8 cellular contexts compared by ENCODE assay signal in genomic region chr19:53867225-53868090, GRCh38. TPM values are rescaled to one million over a fixed set of nuclear protein-coding genes. Genes with fewer than 3 reads are reported as not detected.
A peak's percentile ranks its signal among the peaks of the same experiment; 100 is the strongest.
DNase-seq lines count a peak whose midpoint lies in the region; ATAC-seq and TF ChIP-seq lines count a peak whose summit lies in the region.

TSS of gene MYADM (plus strand) at chr19:53867883. CDS start at chr19:53873530, 5,647 bp downstream.

- POLR2A ChIA-PET in CD4-positive, alpha-beta T cell (lab: Charles Lee): interaction anchor here (0.6 to 3.8 kb wide), 16 partner anchors 10 to 1678 kb away, joined by 3 to 71 read pairs (median 4); partner anchors contain the start of genes CNOT3, LENG8, MBOAT7 and PPP2R1A

- peak; percentile 99 to 100 (median 100) for DNase-seq in CD4-positive, alpha-beta T cell
- peak; percentile 88 for DNase-seq in SIG-M5 treated with dmso at 0.1 percent for 504 hours (lab: John Stamatoyannopoulos, UW; ENCODE audit: unreplicated experiment)
- DNase-seq in activated gamma-delta T cell (lab: John Stamatoyannopoulos, UW): peak; percentile 98
- peak; percentile 97 for DNase-seq in fibroblast of the aortic adventitia (ENCODE audit: low read depth)
- DNase-seq in natural killer cell: peak; percentile 100
- DNase-seq in stimulated activated naive B cell treated with anti-CD40 and anti-IgM and Interleukin-4, amounts not matched to agents 10 μg/mL and 1 μg/mL and 100 μg/mL, for 72 hours: peak; percentile 98

- H3K4me3 Mint-ChIP-seq in CD4-positive, alpha-beta T cell: peak within 1 kb of the TSS; percentile 99
- H3K4me3 Mint-ChIP-seq in natural killer cell: peak within 1 kb of the TSS; percentile 96
- peak within 1 kb of the TSS; percentile 98 to 100 for H3K4me3 Mint-ChIP-seq in stimulated activated naive B cell treated with anti-CD40 and anti-IgM and Interleukin-4, amounts not matched to agents 10 μg/mL and 1 μg/mL and 100 μg/mL, for 72 hours

- CTCF ChIA-PET in CD4-positive, alpha-beta T cell (lab: Charles Lee): interaction anchor here (0.7 to 3.0 kb wide), 5 partner anchors 15 to 157 kb away, joined by 3 to 17 read pairs (median 3); partner anchors contain the start of gene PRKCG

- intact Hi-C loops in CD4-positive, alpha-beta T cell (cut with DNase I, micrococcal nuclease): loop anchor here (1.0 to 10.0 kb wide), 9 partner anchors 15 to 597 kb away; partner anchors contain the start of genes LENG9 (in 2 of the 2), NDUFA3 (in 2 of the 2), OSCAR (in 1 of the 2) and PRKCG (in 1 of the 2)
- intact Hi-C loops in natural killer cell (cut with micrococcal nuclease): loop anchor here (2.0 kb wide), 1 partner anchor 323 kb away; the partner anchor contains the start of gene TSEN34

- H3K27ac ChIP-seq in CD4-positive, alpha-beta T cell (ENCODE audit: low read depth, low read length): peak within 1 kb of the TSS; percentile 97

- H3K27me3 Mint-ChIP-seq in CD4-positive, alpha-beta T cell: no peaks in the 10 kb centered on the region
- no peaks in the 10 kb centered on the region for H3K27me3 Mint-ChIP-seq in natural killer cell (ENCODE audit: low read depth in 2 of 2)
- H3K27me3 Mint-ChIP-seq in stimulated activated naive B cell treated with anti-CD40 and anti-IgM and Interleukin-4, amounts not matched to agents 10 μg/mL and 1 μg/mL and 100 μg/mL, for 72 hours: no peaks in the 10 kb centered on the region

- peak within 1 kb of the TSS; percentile 99 for H3K27ac Mint-ChIP-seq in CD4-positive, alpha-beta T cell
- peak within 1 kb of the TSS; percentile 98 to 99 for H3K27ac Mint-ChIP-seq in natural killer cell
- H3K27ac Mint-ChIP-seq in stimulated activated naive B cell treated with anti-CD40 and anti-IgM and Interleukin-4, amounts not matched to agents 10 μg/mL and 1 μg/mL and 100 μg/mL, for 72 hours: peak within 1 kb of the TSS; percentile 98

- peak; percentile 75 for ATAC-seq in CD4-positive, alpha-beta T cell (ENCODE audit: poor library complexity)
- ATAC-seq in GM19438 (IDR thresholded peaks at IDR 0.05; ENCODE audit: low read depth, unreplicated experiment) (peak; percentile 66), HG03565 (IDR thresholded peaks at IDR 0.05; ENCODE audit: unreplicated experiment) (peak; percentile 58), natural killer cell (peak; percentile 66 to 88 (median 66))
- ATAC-seq in stimulated activated naive B cell treated with anti-CD40 and anti-IgM and Interleukin-4, amounts not matched to agents 10 μg/mL and 1 μg/mL and 100 μg/mL, for 72 hours (replicated peaks): peak; percentile 80

- H3K9me3 Mint-ChIP-seq in CD4-positive, alpha-beta T cell: no peaks in the 10 kb centered on the region
- H3K9me3 Mint-ChIP-seq in natural killer cell: no peaks in the 10 kb centered on the region
- no peaks in the 10 kb centered on the region for H3K9me3 Mint-ChIP-seq in stimulated activated naive B cell treated with anti-CD40 and anti-IgM and Interleukin-4, amounts not matched to agents 10 μg/mL and 1 μg/mL and 100 μg/mL, for 72 hours

- peak within 1 kb of the TSS; percentile 96 for H3K4me3 ChIP-seq in fibroblast of the aortic adventitia (ENCODE audit: low read depth, low read length)

- peaks cover 46% of the 10 kb centered on the region for H3K4me1 Mint-ChIP-seq in CD4-positive, alpha-beta T cell (ENCODE audit: low read depth)
- peaks cover 38 to 53% of the 10 kb centered on the region in 2 donors for H3K4me1 Mint-ChIP-seq in natural killer cell
- H3K4me1 Mint-ChIP-seq in stimulated activated naive B cell treated with anti-CD40 and anti-IgM and Interleukin-4, amounts not matched to agents 10 μg/mL and 1 μg/mL and 100 μg/mL, for 72 hours: peaks cover 30 to 48% of the 10 kb centered on the region in 2 donors

- H3K27me3 ChIP-seq in CD4-positive, alpha-beta T cell (ENCODE audit: control insufficient read depth, insufficient read depth, low read length): no peaks in the 10 kb centered on the region

- no peak for TF ChIP-seq CTCF in CD4-positive, alpha-beta T cell (IDR thresholded peaks at IDR 0.05)
- TF ChIP-seq CTCF in fibroblast of the aortic adventitia (IDR thresholded peaks at IDR 0.05; ENCODE audit: insufficient read depth, low read length) (no peak), natural killer cell (IDR thresholded peaks at IDR 0.05) (no peak)

- peaks cover 35% of the 10 kb centered on the region for H3K36me3 Mint-ChIP-seq in CD4-positive, alpha-beta T cell (ENCODE audit: low read depth)
- no peaks in the 10 kb centered on the region for H3K36me3 Mint-ChIP-seq in natural killer cell
- H3K36me3 Mint-ChIP-seq in stimulated activated naive B cell treated with anti-CD40 and anti-IgM and Interleukin-4, amounts not matched to agents 10 μg/mL and 1 μg/mL and 100 μg/mL, for 72 hours: peaks cover 8 to 20% of the 10 kb centered on the region in 2 donors

- no peaks in the 10 kb centered on the region for H3K9me3 ChIP-seq in CD4-positive, alpha-beta T cell (ENCODE audit: control insufficient read depth, low read length)

RNA-seq across cellular contexts. Expression of gene MYADM, which starts in this region (rescaled TPM):
- 100 to 1,000 TPM; 444 to 448 TPM for total RNA-seq in CD4-positive, alpha-beta T cell
- total RNA-seq in fibroblast of the aortic adventitia (ENCODE audit: low replicate concordance) (6.8 and 30.2 TPM in 2 replicates), natural killer cell (100 to 1,000 TPM; 219 to 658 (median 296) TPM)

Comparison
In these comparisons a context has a peak if more than half of its experiments do, and no peak if none do; other contexts are left out.
1. Peak in every context shown above with its lines: DNase-seq, ATAC-seq, H3K4me3 ChIP-seq and H3K27ac ChIP-seq.